In genomic region chr1:112393634-112393976, GRCh38 we compare ENCODE assay signal across 8 cellular contexts. TPM values are rescaled to one million over a fixed set of nuclear protein-coding genes. Genes with fewer than 3 reads are reported as not detected.
DNase-seq lines count a peak whose midpoint lies in the region; ATAC-seq and TF ChIP-seq lines count a peak whose summit lies in the region.
"Had no signal": no experiment of that assay in that cellular context is flagged by ENCODE, and none has a peak within 500 bp of the region (broad histone marks: within the 10 kb centered on the region; RNA-seq: fewer than 3 reads in every experiment).

No MANE protein-coding gene starts in this region.

- WGBS in lung, 2 donors: 59 to 61% methylated on average over 3 of the region's 3 CpGs
- 39 to 43% methylated on average over 3 of the region's 3 CpGs for WGBS in tibial nerve, 2 donors

- no peaks in the 10 kb centered on the region for H3K27me3 ChIP-seq in lung (ENCODE audit: control insufficient read depth, insufficient read depth)
- H3K27me3 ChIP-seq in tibial nerve: no peaks in the 10 kb centered on the region

- H3K27ac ChIP-seq in coronary artery: peak overlapping the region; percentile 92 to 97
- H3K27ac ChIP-seq in lung (ENCODE audit: low read depth in 1 of 2, low read length in 1 of 2): peak overlapping the region; percentile 93 to 98
- H3K27ac ChIP-seq in tibial nerve: peak overlapping the region; percentile 78 to 98 (median 93)

- TF ChIP-seq EP300 in tibial nerve (IDR thresholded peaks at IDR 0.05): no peak

- peak; percentile 62 for DNase-seq in NCI-H226
- no peak for DNase-seq in coronary artery (ENCODE audit: low spot score)
- no peak for DNase-seq in lung (ENCODE audit: low spot score)
- no peak for DNase-seq in tibial nerve (ENCODE audit: low spot score in 2 of 2)
- DNase-seq in activated CD4-positive, alpha-beta T cell treated with anti-CD3 and anti-CD28 coated beads, Interleukin-2, amount 50 U/mL, for 48 hours: no peak
- no peak for DNase-seq in NCI-H524 treated with DMSO at 0.1 percent for 48 hours (lab: John Stamatoyannopoulos, UW)
- no peak for DNase-seq in anterior cingulate cortex (lab: John Stamatoyannopoulos, UW)

- TF ChIP-seq POLR2A in tibial nerve (IDR thresholded peaks at IDR 0.05): no peak

- H3K9me3 ChIP-seq in lung (ENCODE audit: control insufficient read depth in 2 of 2, insufficient read depth in 1 of 2, low read length in 1 of 2) (no peaks in the 10 kb centered on the region), tibial nerve (no peaks in the 10 kb centered on the region)
- H3K9me3 ChIP-seq: SJCRH30 had no signal

- TF ChIP-seq CTCF in coronary artery (IDR thresholded peaks at IDR 0.05): no peak
- no peak for TF ChIP-seq CTCF in lung (IDR thresholded peaks at IDR 0.05; ENCODE audit: control extremely low read depth, extremely low read depth)
- no peak for TF ChIP-seq CTCF in tibial nerve (IDR thresholded peaks at IDR 0.05)

- peaks cover 6 to 10% of the 10 kb centered on the region in 2 donors for H3K4me1 ChIP-seq in lung (ENCODE audit: control insufficient read depth in 2 of 2, insufficient read depth in 2 of 2, low read length in 2 of 2)
- peaks cover 0 to 72% (median 25%) of the 10 kb centered on the region in 4 donors for H3K4me1 ChIP-seq in tibial nerve

- H3K4me3 ChIP-seq in coronary artery (peak overlapping the region; percentile 22), lung (no peak overlapping the region), tibial nerve (peak overlapping the region in 2 of 4 donors; percentile 17 to 31)

- H3K36me3 ChIP-seq in lung (ENCODE audit: control insufficient read depth in 2 of 2, insufficient read depth in 2 of 2, low read length in 2 of 2): no peaks in the 10 kb centered on the region
- no peaks in the 10 kb centered on the region for H3K36me3 ChIP-seq in tibial nerve
- H3K36me3 ChIP-seq: SJCRH30 had no signal

- ATAC-seq in lung (ENCODE audit: insufficient read depth, low FRiP score): no peak

RNA-seq across cellular contexts. Expression of gene CTTNBP2NL, which starts 2.4 kb away (rescaled TPM):
- total RNA-seq in lung: 10 to 100 TPM; 23.8 to 38.5 TPM
- polyA plus RNA-seq in lung: 10 to 100 TPM in 1 of 2 donors, 1 to 10 TPM in 1; 9.0 to 10.1 TPM
- total RNA-seq in tibial nerve: 10 to 100 TPM; 18.8 to 28.0 (median 20.8) TPM
